14 cellular contexts compared by ENCODE assay signal in the genomic region with DNA sequence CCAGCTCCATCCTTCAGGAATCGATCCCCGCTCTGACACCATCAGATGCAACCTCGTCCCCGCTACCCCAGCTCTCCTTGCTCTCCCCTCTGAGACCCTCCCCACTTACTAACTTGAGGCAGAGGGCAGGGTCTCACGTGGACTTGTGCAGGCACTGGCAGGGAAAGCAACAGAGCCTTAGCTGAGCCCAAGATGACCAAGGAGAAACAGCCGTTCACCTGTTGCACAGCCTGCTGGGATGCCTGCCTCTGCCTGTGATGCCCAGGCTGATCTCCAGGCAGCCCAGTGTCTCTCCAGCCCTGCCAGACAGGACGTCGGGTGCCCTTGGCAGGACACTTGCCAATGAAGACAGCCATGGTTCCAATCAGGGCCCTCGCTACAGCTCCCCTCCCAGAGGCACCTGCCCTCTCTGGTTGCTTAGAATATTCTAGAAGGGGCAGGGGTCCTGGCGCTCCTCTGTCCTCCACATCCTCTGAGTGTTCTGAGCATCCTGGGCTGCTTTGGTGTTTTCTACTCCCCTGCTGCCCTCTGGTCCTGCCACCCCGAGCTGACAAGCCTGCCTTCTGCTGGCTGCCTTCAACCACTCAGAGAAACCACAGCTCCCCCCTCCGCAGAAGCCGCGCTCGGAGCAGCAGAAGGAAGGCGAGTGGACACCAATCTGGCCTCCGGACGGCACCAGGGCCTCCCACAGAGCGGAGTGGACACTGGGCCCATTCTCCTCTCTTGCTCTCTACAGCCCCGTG. TPM values are rescaled to one million over a fixed set of nuclear protein-coding genes. Genes with fewer than 3 reads are reported as not detected.
DNase-seq lines count a peak whose midpoint lies in the region; ATAC-seq and TF ChIP-seq lines count a peak whose summit lies in the region.
"Had no signal": no experiment of that assay in that cellular context is flagged by ENCODE, and none has a peak within 500 bp of the region (broad histone marks: within the 10 kb centered on the region; RNA-seq: fewer than 3 reads in every experiment).

No MANE protein-coding gene starts in this region.

- H3K4me3 ChIP-seq in ascending aorta (peak overlapping the region in 1 of 2 donors; percentile 18), heart right ventricle (no peak overlapping the region), transverse colon (no peak overlapping the region), smooth muscle cell (no peak overlapping the region)
- H3K4me3 ChIP-seq: pancreas had no signal

- H3K4me2 ChIP-seq in smooth muscle cell: no peak overlapping the region

- H3K27ac ChIP-seq in ascending aorta (peak overlapping the region; percentile 56 to 62), heart right ventricle (peak overlapping the region in 9 of 10 donors; percentile 27 to 71 (median 61)), transverse colon (peak overlapping the region; percentile 12 to 62 (median 51)), smooth muscle cell (ENCODE audit: low read depth) (no peak overlapping the region)

- no peak for TF ChIP-seq POLR2A in transverse colon (IDR thresholded peaks at IDR 0.05)

- TF ChIP-seq EP300 in transverse colon (IDR thresholded peaks at IDR 0.05; ENCODE audit: low read depth): no peak

- H3K4me1 ChIP-seq in ascending aorta: peaks cover 19 to 64% of the 10 kb centered on the region in 2 donors
- H3K4me1 ChIP-seq in heart right ventricle: peaks cover 43 to 87% (median 80%) of the 10 kb centered on the region in 9 donors
- peaks cover 25 to 61% (median 40%) of the 10 kb centered on the region in 4 donors for H3K4me1 ChIP-seq in transverse colon
- peaks cover 9% of the 10 kb centered on the region for H3K4me1 ChIP-seq in smooth muscle cell (ENCODE audit: low read depth)

- H3K9me3 ChIP-seq in ascending aorta (no peaks in the 10 kb centered on the region), heart right ventricle (no peaks in the 10 kb centered on the region), transverse colon (no peaks in the 10 kb centered on the region), smooth muscle cell (replicated peaks; ENCODE audit: low read depth) (no peaks in the 10 kb centered on the region)
- H3K9me3 ChIP-seq: Caco-2, pancreas had no signal

- H3K79me2 ChIP-seq in smooth muscle cell (ENCODE audit: low read depth): peaks cover 42% of the 10 kb centered on the region

- H3K36me3 ChIP-seq in ascending aorta (peaks cover 14 to 28% of the 10 kb centered on the region in 2 donors), heart right ventricle (peaks cover 0 to 24% (median 0%) of the 10 kb centered on the region in 9 donors), transverse colon (no peaks in the 10 kb centered on the region), smooth muscle cell (ENCODE audit: low read depth) (no peaks in the 10 kb centered on the region)

- no peak overlapping the region for H3K9ac ChIP-seq in smooth muscle cell (ENCODE audit: low read depth)

- peaks cover 100% of the 10 kb centered on the region for H4K20me1 ChIP-seq in smooth muscle cell (ENCODE audit: low read depth)

- TF ChIP-seq CTCF in ascending aorta (IDR thresholded peaks at IDR 0.05) (peak in 1 of 3 experiments; percentile 12), heart right ventricle (IDR thresholded peaks at IDR 0.05) (peak in 2 of 9 donors; percentile 8 to 15), transverse colon (IDR thresholded peaks at IDR 0.05) (no peak), smooth muscle cell (IDR thresholded peaks at IDR 0.05; ENCODE audit: borderline replicate concordance, insufficient read depth, poor library complexity, severe bottlenecking) (no peak)

- H3F3A ChIP-seq in smooth muscle cell (ENCODE audit: low read depth): no peaks in the 10 kb centered on the region

- H3K27me3 ChIP-seq in ascending aorta: no peaks in the 10 kb centered on the region
- no peaks in the 10 kb centered on the region for H3K27me3 ChIP-seq in heart right ventricle
- H3K27me3 ChIP-seq in transverse colon: no peaks in the 10 kb centered on the region
- H3K27me3 ChIP-seq in smooth muscle cell (ENCODE audit: low read depth): no peaks in the 10 kb centered on the region
- H3K27me3 ChIP-seq: pancreas had no signal

- H2AFZ ChIP-seq in smooth muscle cell (ENCODE audit: low read depth): no peak overlapping the region

- intact Hi-C loops in ascending aorta (cut with DNase I): loop anchor here (2.0 kb wide), 1 partner anchor 25 kb away; no protein-coding TSS in a partner anchor
- intact Hi-C loops in heart right ventricle (cut with DNase I): no loop called here
- intact Hi-C loops in transverse colon (cut with DNase I; ENCODE audit: low total_unique reads): no loop called here

- DNase-seq in ascending aorta (ENCODE audit: low spot score in 2 of 2) (no peak), heart right ventricle (no peak), occipital lobe (lab: John Stamatoyannopoulos, UW) (peak; percentile 55), transverse colon (no peak), NCI-H524 (lab: John Stamatoyannopoulos, UW) (no peak), NCI-H345 (lab: John Stamatoyannopoulos, UW) (no peak), smooth muscle cell (lab: John Stamatoyannopoulos, UW; ENCODE audit: unreplicated experiment) (no peak)
- DNase-seq: Caco-2, KG1, NCI-H2107, OCI-M1, pancreas, T-helper 17 cell had no signal

- ATAC-seq in heart right ventricle: peak in 5 of 8 donors; percentile 10 to 25 (median 17)
- ATAC-seq: T-helper 17 cell had no signal

- in situ Hi-C loops in transverse colon (cut with MboI; ENCODE audit: low pct_ligation_motif_present in 1 of 4, low pct_unique_long_range_greater_than_20kb in 1 of 4, low sequenced_read_pairs in 3 of 4): no loop called here

- WGBS in heart right ventricle, 2 donors: 74% methylated on average over 20 of the region's 20 CpGs
- WGBS in transverse colon (ENCODE audit: low coverage in 1 of 2), 2 donors: 72% methylated on average over 20 of the region's 20 CpGs; no CpG with 5 or more reads in 1 of the 2 donors
- 96% methylated on average over 20 of the region's 20 CpGs for WGBS in smooth muscle cell (ENCODE audit: low lambda C conversion rate)

RNA-seq across cellular contexts. Expression of a gene that starts 6.7 kb away (rescaled TPM):
- 10.7 TPM for total RNA-seq in ascending aorta
- 1 to 10 TPM in 2 of 10 donors, under 1 TPM in 8; 0.22 to 1.3 (median 0.82) TPM for total RNA-seq in heart right ventricle
- polyA plus RNA-seq in heart right ventricle: 1 to 10 TPM in 1 of 2 donors, under 1 TPM in 1; 0.04 to 2.6 TPM
- 1.4 TPM for total RNA-seq in occipital lobe
- 1 to 10 TPM; 1.8 to 3.0 (median 2.5) TPM for total RNA-seq in transverse colon
- total RNA-seq in smooth muscle cell: 0.85 and 1.2 TPM in 2 replicates
- 1.8 TPM in 1 of 2 replicates, not detected in the other for polyA plus RNA-seq in smooth muscle cell
- total RNA-seq: H4 had no signal

RNA-seq across cellular contexts. Expression of a gene that starts 28.9 kb away (rescaled TPM):
- 278 TPM for total RNA-seq in ascending aorta
- total RNA-seq in heart right ventricle: 100 to 1,000 TPM in 4 of 10 donors, 10 to 100 TPM in 6; 77.5 to 118 (median 99.3) TPM
- 10 to 100 TPM; 32.4 to 44.1 TPM for polyA plus RNA-seq in heart right ventricle
- total RNA-seq in occipital lobe: 33.2 TPM
- 10 to 100 TPM; 32.2 to 70.7 (median 54.6) TPM for total RNA-seq in transverse colon
- 111 TPM in 2 replicates for total RNA-seq in smooth muscle cell
- polyA plus RNA-seq in smooth muscle cell: 37.8 and 40.9 TPM in 2 replicates

RNA-seq across cellular contexts. Expression of a gene that starts 55.6 kb away (rescaled TPM):
- total RNA-seq in ascending aorta: 111 TPM
- 10 to 100 TPM; 20.1 to 28.8 (median 24.9) TPM for total RNA-seq in heart right ventricle
- 10 to 100 TPM; 10.0 to 15.4 TPM for polyA plus RNA-seq in heart right ventricle
- 21.4 TPM for total RNA-seq in occipital lobe
- total RNA-seq in transverse colon: 10 to 100 TPM; 28.5 to 96.5 (median 63.5) TPM
- 14.3 and 29.0 TPM in 2 replicates for total RNA-seq in smooth muscle cell
- polyA plus RNA-seq in smooth muscle cell: 17.6 and 31.4 TPM in 2 replicates
